Comparison of ENCODE assay signal across 13 cellular contexts in the genomic region with DNA sequence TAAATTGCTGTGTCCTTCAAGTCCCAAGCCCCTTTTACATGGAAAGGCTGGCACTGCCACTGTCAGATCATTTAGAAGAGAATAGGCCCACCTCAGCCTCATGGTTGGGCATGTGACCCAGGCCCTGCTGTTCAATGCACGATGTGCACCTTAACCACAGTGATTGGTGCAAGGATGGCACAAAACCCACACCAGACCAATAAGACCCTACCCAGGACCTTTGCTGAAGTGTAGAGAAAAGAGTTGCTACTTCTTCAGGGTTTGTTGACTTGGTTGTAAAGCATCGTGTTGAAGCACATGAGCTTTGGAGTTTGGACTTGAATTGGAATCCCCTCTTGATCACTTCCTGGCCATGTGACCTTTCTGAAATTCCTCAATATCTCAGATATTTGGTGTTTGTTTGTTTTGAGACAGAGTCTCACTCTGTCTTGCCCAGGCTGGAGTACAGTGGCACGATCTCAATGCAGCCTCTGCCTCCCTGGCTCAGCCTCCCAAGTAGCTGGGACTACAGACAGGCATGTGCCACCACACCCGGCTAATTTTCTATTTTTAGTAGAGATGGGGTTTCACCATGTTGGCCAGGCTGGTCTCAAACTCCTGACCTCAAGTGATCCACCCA.
"Had no signal": no experiment of that assay in that cellular context is flagged by ENCODE, and none has a peak within 500 bp of the region (broad histone marks: within the 10 kb centered on the region; RNA-seq: fewer than 3 reads in every experiment).

No MANE protein-coding gene starts in this region.

- DNase-seq: activated B cell treated with CpG ODN at 0.5 μM for 24 hours, amygdala, esophagus squamous epithelium, lower lobe of right lung, natural killer cell, pancreas, upper lobe of right lung had no signal

- H3K27ac Mint-ChIP-seq: activated naive CD8-positive, alpha-beta T cell; natural killer cell; T-helper 2 cell treated with Interferon-gamma antibody and Interleukin-4, amounts not matched to agents 5 μg/mL and 100 μg/mL, for 36 hours had no signal

- H3K4me1 ChIP-seq: lower lobe of right lung, pancreas, upper lobe of right lung had no signal

- H3K9me3 ChIP-seq: esophagus squamous epithelium, lower lobe of right lung, neutrophil, pancreas, upper lobe of right lung had no signal

- H3K27ac ChIP-seq: cardiac muscle cell, esophagus squamous epithelium, lower lobe of right lung, neutrophil, pancreas, upper lobe of right lung had no signal

- H3K4me3 ChIP-seq: cardiac muscle cell, esophagus squamous epithelium, lower lobe of right lung, pancreas, upper lobe of right lung had no signal

- H3K27me3 Mint-ChIP-seq: activated B cell treated with CpG ODN at 0.5 μM for 24 hours; activated naive CD8-positive, alpha-beta T cell; effector memory CD8-positive, alpha-beta T cell had no signal

- FAIRE-seq: pancreas, small intestine had no signal

- H3K9me3 Mint-ChIP-seq: activated B cell treated with CpG ODN at 0.5 μM for 24 hours; effector memory CD8-positive, alpha-beta T cell; natural killer cell; T-helper 2 cell treated with Interferon-gamma antibody and Interleukin-4, amounts not matched to agents 5 μg/mL and 100 μg/mL, for 36 hours had no signal

- H3K4me1 Mint-ChIP-seq: natural killer cell had no signal

- H3K4me3 Mint-ChIP-seq: activated B cell treated with CpG ODN at 0.5 μM for 24 hours; activated naive CD8-positive, alpha-beta T cell; effector memory CD8-positive, alpha-beta T cell; natural killer cell; T-helper 2 cell treated with Interferon-gamma antibody and Interleukin-4, amounts not matched to agents 5 μg/mL and 100 μg/mL, for 36 hours had no signal

- H3K36me3 Mint-ChIP-seq: activated naive CD8-positive, alpha-beta T cell; natural killer cell had no signal

- H3K36me3 ChIP-seq: cardiac muscle cell, esophagus squamous epithelium, lower lobe of right lung, neutrophil, pancreas, upper lobe of right lung had no signal
